Comparison of ENCODE assay signal across 11 cellular contexts in the genomic region with DNA sequence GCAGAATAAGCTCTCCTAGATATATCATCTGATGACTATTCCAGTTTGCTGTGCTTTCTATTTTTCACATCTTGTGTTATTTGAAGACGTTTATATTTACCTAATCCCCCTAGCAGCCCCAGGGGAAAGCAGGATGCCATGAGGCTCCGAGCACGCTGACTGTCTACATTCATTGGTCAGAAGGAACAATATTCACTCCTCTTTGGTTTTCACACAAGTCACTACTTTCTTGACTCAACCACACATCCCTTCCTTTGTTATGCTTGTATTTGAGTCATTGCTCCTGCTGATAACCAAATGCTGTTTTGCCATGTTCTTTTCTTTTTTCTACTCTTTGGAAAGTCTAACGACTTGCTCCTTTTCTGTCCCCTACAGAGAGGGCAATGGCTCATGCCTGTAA.
DNase-seq lines count a peak whose midpoint lies in the region; ATAC-seq and FAIRE-seq lines count a peak whose summit lies in the region.
"Had no signal": no experiment of that assay in that cellular context is flagged by ENCODE, and none has a peak within 500 bp of the region (broad histone marks: within the 10 kb centered on the region; RNA-seq: fewer than 3 reads in every experiment).

No MANE protein-coding gene starts in this region.

- WGBS in small intestine, 3 donors, result 57 to 76% (median 62%) methylated on average over 4 of the region's 4 CpGs

- H3K27me3 ChIP-seq in small intestine (ENCODE audit: control insufficient read depth in 2 of 2, insufficient read depth in 2 of 2, low read length in 2 of 2), result no peaks in the 10 kb centered on the region
- H3K27me3 ChIP-seq: cardiac muscle cell, upper lobe of right lung had no signal

- peaks cover 9% of the 10 kb centered on the region for H3K36me3 Mint-ChIP-seq in T-helper 1 cell treated with Interleukin-12 subunit alpha and Interleukin-12 subunit beta and Interleukin-4 antibody, amounts not matched to agents 30 μg/mL and 1 μg/mL, for 36 hours (ENCODE audit: low read depth)

- no peak for ATAC-seq in GM21619 (IDR thresholded peaks at IDR 0.05; ENCODE audit: unreplicated experiment)
- no peak for ATAC-seq in HG03139 (IDR thresholded peaks at IDR 0.05; ENCODE audit: unreplicated experiment)

- no peaks in the 10 kb centered on the region for H3K9me3 ChIP-seq in small intestine (ENCODE audit: control insufficient read depth, low read depth)
- H3K9me3 ChIP-seq: upper lobe of right lung had no signal

- H3K4me1 Mint-ChIP-seq in T-helper 1 cell treated with Interleukin-12 subunit alpha and Interleukin-12 subunit beta and Interleukin-4 antibody, amounts not matched to agents 30 μg/mL and 1 μg/mL, for 36 hours (ENCODE audit: low read depth), result peaks cover 60% of the 10 kb centered on the region

- intact Hi-C loops in cardiac septum (cut with DNase I), result no loop called here

- H3K4me1 ChIP-seq in small intestine (ENCODE audit: control insufficient read depth in 2 of 2, insufficient read depth in 1 of 2, low read depth in 1 of 2, low read length in 1 of 2), result peaks cover 0 to 6% of the 10 kb centered on the region in 2 donors

- H3K4me3 ChIP-seq in small intestine (ENCODE audit: low read depth in 1 of 2, low read length in 2 of 2), result no peak overlapping the region
- H3K4me3 ChIP-seq: cardiac muscle cell, upper lobe of right lung had no signal

- FAIRE-seq in small intestine (lab: Jason Lieb, UNC), result no peak

- no peaks in the 10 kb centered on the region for H3K9me3 Mint-ChIP-seq in T-helper 1 cell treated with Interleukin-12 subunit alpha and Interleukin-12 subunit beta and Interleukin-4 antibody, amounts not matched to agents 30 μg/mL and 1 μg/mL, for 36 hours

- H3K4me3 Mint-ChIP-seq in T-helper 1 cell treated with Interleukin-12 subunit alpha and Interleukin-12 subunit beta and Interleukin-4 antibody, amounts not matched to agents 30 μg/mL and 1 μg/mL, for 36 hours, result peak overlapping the region; percentile 59

- H3K27me3 Mint-ChIP-seq in T-helper 1 cell treated with Interleukin-12 subunit alpha and Interleukin-12 subunit beta and Interleukin-4 antibody, amounts not matched to agents 30 μg/mL and 1 μg/mL, for 36 hours (ENCODE audit: low read depth), result no peaks in the 10 kb centered on the region

- DNase-seq in EL, result peak; percentile 65
- peak; percentile 38 for DNase-seq in dermis blood vessel endothelial cell
- peak; percentile 27 for DNase-seq in small intestine
- no peak for DNase-seq in NCI-H446 (lab: John Stamatoyannopoulos, UW)
- no peak for DNase-seq in cardiac septum (ENCODE audit: low spot score)
- DNase-seq: NCI-H524 treated with DMSO at 0.1 percent for 48 hours, upper lobe of right lung had no signal

- H3K27ac ChIP-seq in small intestine (ENCODE audit: low read depth in 1 of 2, low read length in 1 of 2), result peak overlapping the region in 1 of 2 donors; percentile 27
- H3K27ac ChIP-seq: cardiac muscle cell had no signal

- no peaks in the 10 kb centered on the region for H3K36me3 ChIP-seq in small intestine (ENCODE audit: control insufficient read depth in 2 of 2, insufficient read depth in 2 of 2, low read length in 2 of 2)
- H3K36me3 ChIP-seq: cardiac muscle cell, upper lobe of right lung had no signal

- H3K27ac Mint-ChIP-seq in T-helper 1 cell treated with Interleukin-12 subunit alpha and Interleukin-12 subunit beta and Interleukin-4 antibody, amounts not matched to agents 30 μg/mL and 1 μg/mL, for 36 hours, result peak overlapping the region; percentile 99

Comparison
In these comparisons a context has a peak if more than half of its experiments do, and no peak if none do; other contexts are left out.
1. DNase-seq: peak in EL (single experiment), dermis blood vessel endothelial cell (single experiment) and small intestine (single experiment); none in NCI-H446 (0 of 2) and cardiac septum (single experiment).